In the genomic region with DNA sequence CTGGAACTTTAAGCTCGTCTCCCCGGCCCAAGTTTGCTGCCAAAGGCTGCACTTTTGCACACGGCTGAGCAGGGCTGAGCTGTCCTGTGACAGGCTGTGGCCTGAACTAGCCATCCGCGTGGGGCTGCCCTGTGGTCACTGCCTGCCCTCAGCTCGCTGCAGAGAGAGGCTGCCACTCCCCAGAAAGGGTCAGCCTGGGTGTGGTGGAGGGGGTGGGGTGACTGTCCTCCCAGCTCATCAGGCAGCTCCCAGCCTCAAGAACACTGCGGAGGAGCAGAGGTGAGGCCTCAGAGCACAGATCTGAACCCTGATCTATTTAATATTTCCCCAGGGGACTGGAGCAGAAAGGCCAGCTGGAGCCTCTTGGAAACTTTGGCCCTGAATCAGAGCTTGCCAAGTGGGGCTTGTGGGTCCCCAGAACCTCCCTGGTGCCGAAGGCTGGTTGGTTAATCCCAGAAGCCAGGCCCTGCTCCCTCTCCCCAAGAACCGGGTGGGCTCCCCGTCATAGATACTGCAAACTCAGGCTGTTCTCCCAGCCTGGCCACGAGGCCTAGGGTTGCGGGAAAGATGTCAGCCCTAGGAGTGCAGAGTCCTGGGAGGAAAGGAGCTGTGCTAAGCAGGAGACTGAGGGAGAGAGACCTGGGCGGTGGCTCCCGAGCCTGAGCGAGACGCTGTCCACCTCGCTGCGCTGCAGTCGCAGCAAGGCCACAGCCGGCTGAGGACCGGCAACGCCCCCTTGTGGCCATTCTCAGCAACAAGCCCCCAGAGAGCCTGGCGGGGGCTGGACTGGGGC, we compare ENCODE assay signal across 8 cellular contexts.
A peak's percentile ranks its signal among the peaks of the same experiment; 100 is the strongest.
DNase-seq lines count a peak whose midpoint lies in the region; ATAC-seq, FAIRE-seq and TF ChIP-seq lines count a peak whose summit lies in the region.

No MANE protein-coding gene starts in this region.

- peaks cover 10% of the 10 kb centered on the region for H3K4me1 Mint-ChIP-seq in CD14-positive monocyte

- no peaks in the 10 kb centered on the region for H3K27me3 ChIP-seq in H7 (ENCODE audit: control insufficient read depth, insufficient read depth, low read length)
- H3K27me3 ChIP-seq in WERI-Rb-1 (ENCODE audit: insufficient read depth, low read depth, severe bottlenecking): no peaks in the 10 kb centered on the region
- H3K27me3 ChIP-seq in bronchial epithelial cell (ENCODE audit: control insufficient read depth, insufficient read depth, low read length): no peaks in the 10 kb centered on the region
- peaks cover 0 to 21% (median 0%) of the 10 kb centered on the region in 7 donors for H3K27me3 ChIP-seq in spleen (replicated peaks in 1 of 7)

- TF ChIP-seq POLR2A in spleen (IDR thresholded peaks at IDR 0.05): no peak

- WGBS in spleen, 5 donors: 34 to 43% (median 39%) methylated on average over 12 to 23 of the region's 23 CpGs

- H3K27ac ChIP-seq in WERI-Rb-1: peak overlapping the region; percentile 10
- H3K27ac ChIP-seq in spleen: peak overlapping the region in 2 of 8 donors; percentile 22 to 48

- peaks cover 0 to 2% (median 0%) of the 10 kb centered on the region in 3 donors for H3K27me3 Mint-ChIP-seq in CD14-positive monocyte (ENCODE audit: low read depth in 3 of 3)

- H3K9me3 Mint-ChIP-seq in CD14-positive monocyte: peaks cover 0 to 4% (median 0%) of the 10 kb centered on the region in 7 donors

- peaks cover 0 to 13% (median 6%) of the 10 kb centered on the region in 6 donors for H3K4me1 ChIP-seq in spleen

- H3K4me3 ChIP-seq in H7 (ENCODE audit: insufficient read depth, low read depth, low read length): no peak overlapping the region
- no peak overlapping the region for H3K4me3 ChIP-seq in WERI-Rb-1 (ENCODE audit: low read depth, low read length)
- no peak overlapping the region for H3K4me3 ChIP-seq in bronchial epithelial cell (ENCODE audit: low read depth, low read length)
- no peak overlapping the region for H3K4me3 ChIP-seq in spleen

- no peak for FAIRE-seq in bronchial epithelial cell (lab: Jason Lieb, UNC)

- DNase-seq in CD14-positive monocyte (ENCODE audit: low spot score) (peak; percentile 76), H7 (peak; percentile 93), NCI-H2171 (lab: John Stamatoyannopoulos, UW) (peak; percentile 66), WERI-Rb-1 (peak; percentile 97), bronchial epithelial cell (ENCODE audit: low read depth) (peak; percentile 52), iris pigment epithelial cell (ENCODE audit: low read depth) (peak; percentile 73), spleen (peak; percentile 93)

- intact Hi-C loops in CD14-positive monocyte (cut with micrococcal nuclease) (loop anchor here (2.0 kb wide), 3 partner anchors 143 to 173 kb away; no protein-coding TSS in a partner anchor), spleen (cut with DNase I; ENCODE audit: low total_unique reads) (loop anchor here (5.0 kb wide), 1 partner anchor 147 kb away; no protein-coding TSS in a partner anchor)

- H3K4me3 Mint-ChIP-seq in CD14-positive monocyte: no peak overlapping the region

- no peak for ATAC-seq in GM18511 (IDR thresholded peaks at IDR 0.05; ENCODE audit: unreplicated experiment)

- H3K9me3 ChIP-seq in WERI-Rb-1 (ENCODE audit: severe bottlenecking) (peaks cover 9% of the 10 kb centered on the region), spleen (peaks cover 0 to 9% (median 5%) of the 10 kb centered on the region in 8 donors)

- no peaks in the 10 kb centered on the region for H3K36me3 Mint-ChIP-seq in CD14-positive monocyte

- TF ChIP-seq CTCF in CD14-positive monocyte (IDR thresholded peaks at IDR 0.05) (peak; percentile 97), WERI-Rb-1 (IDR thresholded peaks at IDR 0.05; ENCODE audit: low read depth, low read length) (peak; percentile 100), bronchial epithelial cell (IDR thresholded peaks at IDR 0.05; ENCODE audit: insufficient read depth, low read length, severe bottlenecking) (peak; percentile 99), spleen (IDR thresholded peaks at IDR 0.05 in 8 of 11, conservative IDR thresholded peaks at IDR 0.05 in 3 of 11) (peak; percentile 73 to 98 (median 90))

- H3K27ac Mint-ChIP-seq in CD14-positive monocyte: peak overlapping the region in 1 of 7 donors; percentile 60

- H3K36me3 ChIP-seq in H7 (replicated peaks; ENCODE audit: control insufficient read depth, insufficient read depth, low read length) (no peaks in the 10 kb centered on the region), WERI-Rb-1 (no peaks in the 10 kb centered on the region), bronchial epithelial cell (ENCODE audit: control insufficient read depth, insufficient read depth, low read length) (no peaks in the 10 kb centered on the region), spleen (no peaks in the 10 kb centered on the region)
